ENCODE assay signal across 12 cellular contexts in genomic region chr5:95392593-95393182, GRCh38. TPM values are rescaled to one million over a fixed set of nuclear protein-coding genes. Genes with fewer than 3 reads are reported as not detected.
DNase-seq lines count a peak whose midpoint lies in the region; ATAC-seq and TF ChIP-seq lines count a peak whose summit lies in the region.
"Had no signal": no experiment of that assay in that cellular context is flagged by ENCODE, and none has a peak within 500 bp of the region (broad histone marks: within the 10 kb centered on the region; RNA-seq: fewer than 3 reads in every experiment).

No MANE protein-coding gene starts in this region.

- TF ChIP-seq CTCF in DND-41 (IDR thresholded peaks at IDR 0.05; ENCODE audit: borderline replicate concordance, extremely low read depth, low read length, poor library complexity, severe bottlenecking) (no peak), astrocyte of the spinal cord (IDR thresholded peaks at IDR 0.05; ENCODE audit: low read depth, low read length) (no peak), left lung (IDR thresholded peaks at IDR 0.05) (no peak), GM10266 (IDR thresholded peaks at IDR 0.05; ENCODE audit: control insufficient read depth, insufficient read depth, low read depth, missing control alignments) (no peak)

- in situ Hi-C loops in astrocyte of the spinal cord (cut with HindIII; ENCODE audit: low sequenced_read_pairs), result no loop called here

- H3K9me3 ChIP-seq in DND-41 (ENCODE audit: insufficient read depth, low read length, severe bottlenecking) (no peaks in the 10 kb centered on the region), left lung (no peaks in the 10 kb centered on the region)

- H3K4me2 ChIP-seq in DND-41 (ENCODE audit: insufficient read depth, low read length), result no peak overlapping the region

- intact Hi-C loops in left lung (cut with DNase I), result no loop called here

- H3K27ac ChIP-seq in DND-41 (ENCODE audit: low read length) (no peak overlapping the region), left lung (peak overlapping the region in 1 of 2 donors; percentile 6)
- H3K27ac ChIP-seq: coronary artery had no signal

- no peak overlapping the region for H3K9ac ChIP-seq in DND-41 (ENCODE audit: low read depth, low read length)

- no peaks in the 10 kb centered on the region for H4K20me1 ChIP-seq in DND-41 (ENCODE audit: insufficient read depth, low read length)

- H3K36me3 ChIP-seq in DND-41 (ENCODE audit: insufficient read depth, low read length), result no peaks in the 10 kb centered on the region
- no peaks in the 10 kb centered on the region for H3K36me3 ChIP-seq in left lung

- ATAC-seq in DND-41 (ENCODE audit: insufficient read depth, low read depth) (peak; percentile 49; the same call in 2 of the 3 replicates), left lung (peak; percentile 91), HG03159 (IDR thresholded peaks at IDR 0.05; ENCODE audit: unreplicated experiment) (no peak)
- ATAC-seq: naive thymus-derived CD8-positive, alpha-beta T cell had no signal

- no peaks in the 10 kb centered on the region for H3K79me2 ChIP-seq in DND-41 (ENCODE audit: insufficient read depth, low read length)

- H2AFZ ChIP-seq in DND-41 (ENCODE audit: low read depth, low read length), result no peak overlapping the region

- no peaks in the 10 kb centered on the region for H3K4me1 ChIP-seq in DND-41 (ENCODE audit: insufficient read depth, low read length)
- H3K4me1 ChIP-seq in left lung, result no peaks in the 10 kb centered on the region

- peaks cover 5% of the 10 kb centered on the region for H3K27me3 ChIP-seq in DND-41 (ENCODE audit: insufficient read depth, low read length, poor library complexity)
- H3K27me3 ChIP-seq in left lung, result no peaks in the 10 kb centered on the region

- no peak overlapping the region for H3K4me3 ChIP-seq in DND-41 (ENCODE audit: low read depth in 1 of 2, low read length in 2 of 2)
- H3K4me3 ChIP-seq in astrocyte of the spinal cord (ENCODE audit: low read depth, low read length), result no peak overlapping the region
- no peak overlapping the region for H3K4me3 ChIP-seq in left lung
- H3K4me3 ChIP-seq: coronary artery had no signal

- DNase-seq in DND-41 (no peak), NAMALWA (ENCODE audit: low spot score) (peak; percentile 12), astrocyte of the spinal cord (ENCODE audit: low read depth, low spot score) (peak; percentile 33), left lung (no peak), HPDE6-E6E7 (ENCODE audit: extremely low spot score) (no peak), GM10266 (ENCODE audit: extremely low spot score) (no peak), pons (ENCODE audit: low spot score) (no peak)
- DNase-seq: activated CD4-positive, alpha-beta memory T cell treated with anti-CD3 and anti-CD28 coated beads for 36 hours; naive thymus-derived CD8-positive, alpha-beta T cell; NCI-H187 treated with DMSO at 0.1 percent for 48 hours had no signal

RNA-seq across cellular contexts. Expression of gene FAM81B, which starts 1.5 kb away (rescaled TPM):
- total RNA-seq in left lung, result 1 to 10 TPM in 1 of 2 donors, under 1 TPM in 1; 0.90 to 3.8 TPM
- total RNA-seq: activated CD4-positive, alpha-beta memory T cell treated with anti-CD3 and anti-CD28 coated beads for 36 hours; naive thymus-derived CD8-positive, alpha-beta T cell had no signal

Comparison
In these comparisons a context has a peak if more than half of its experiments do, and no peak if none do; other contexts are left out.
1. DNase-seq: peak in NAMALWA (single experiment) and astrocyte of the spinal cord (single experiment); none in DND-41 (single experiment), left lung (0 of 2), HPDE6-E6E7 (single experiment), GM10266 (single experiment) and pons (single experiment).